ENCODE assay signal across 11 cellular contexts in the genomic region with DNA sequence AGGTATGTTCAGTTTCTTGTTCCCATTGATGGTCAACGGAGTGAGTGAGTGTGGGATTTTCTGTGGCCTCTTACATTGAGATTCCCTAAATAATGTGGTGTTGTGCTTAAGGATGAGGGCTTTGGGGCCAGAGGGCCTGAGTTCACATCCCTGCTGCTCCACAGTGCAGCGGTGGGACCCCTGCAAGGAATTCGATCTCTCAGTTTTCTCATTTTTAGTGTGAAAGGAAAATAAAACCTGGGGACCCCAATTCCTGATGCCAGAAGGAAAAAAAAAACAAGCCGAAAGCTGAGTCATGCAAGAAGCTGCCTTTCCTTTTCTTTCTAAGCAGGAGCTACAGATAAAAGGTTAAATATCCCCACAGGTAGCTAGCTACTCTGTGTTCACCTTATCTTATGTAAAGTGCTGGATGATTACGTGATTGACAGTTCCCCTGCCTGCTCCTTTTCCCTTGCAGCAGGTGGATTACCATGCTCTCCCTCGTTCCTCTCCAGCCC.
A peak's percentile ranks its signal among the peaks of the same experiment; 100 is the strongest.
DNase-seq lines count a peak whose midpoint lies in the region; ATAC-seq and TF ChIP-seq lines count a peak whose summit lies in the region.
"Had no signal": no experiment of that assay in that cellular context is flagged by ENCODE, and none has a peak within 500 bp of the region (broad histone marks: within the 10 kb centered on the region; RNA-seq: fewer than 3 reads in every experiment).

No MANE protein-coding gene starts in this region.

- H3K36me3 ChIP-seq in OCI-LY1 (ENCODE audit: insufficient read depth, low read length): no peaks in the 10 kb centered on the region
- no peaks in the 10 kb centered on the region for H3K36me3 ChIP-seq in endodermal cell (ENCODE audit: control insufficient read depth, insufficient read depth, low read length)
- H3K36me3 ChIP-seq: HAP-1 had no signal

- peaks cover 9% of the 10 kb centered on the region for H3K36me3 Mint-ChIP-seq in endodermal cell (ENCODE audit: low read depth)

- H3K4me3 ChIP-seq in OCI-LY1 (ENCODE audit: low read depth, low read length, poor library complexity, severe bottlenecking) (no peak overlapping the region), endodermal cell (ENCODE audit: low read length) (no peak overlapping the region), skeletal muscle cell (ENCODE audit: low read depth, low read length) (peak overlapping the region; percentile 8)
- H3K4me3 ChIP-seq: HAP-1, SJCRH30 had no signal

- H3K79me2 ChIP-seq in OCI-LY1 (ENCODE audit: insufficient read depth, low read length): no peaks in the 10 kb centered on the region

- H3K27ac ChIP-seq in OCI-LY1 (ENCODE audit: low read depth, low read length, poor library complexity, severe bottlenecking) (no peak overlapping the region), endodermal cell (ENCODE audit: low read depth, low read length) (no peak overlapping the region)
- H3K27ac ChIP-seq: SJCRH30 had no signal

- H3K27ac Mint-ChIP-seq in endodermal cell: peak overlapping the region; percentile 88
- H3K27ac Mint-ChIP-seq: activated naive CD4-positive, alpha-beta T cell treated with anti-CD3 and anti-CD28 coated beads for 36 hours had no signal

- peaks cover 8% of the 10 kb centered on the region for H3K4me1 ChIP-seq in OCI-LY1 (ENCODE audit: insufficient read depth, low read length, severe bottlenecking)
- H3K4me1 ChIP-seq in endodermal cell (ENCODE audit: control insufficient read depth, insufficient read depth, low read length): peaks cover 18% of the 10 kb centered on the region

- peaks cover 38% of the 10 kb centered on the region for H3K4me1 Mint-ChIP-seq in endodermal cell

- WGBS in endodermal cell (ENCODE audit: insufficient coverage in 1 of 2, insufficient read length in 1 of 2), 2 experiments: 22 to 50% methylated on average over 4 to 6 of the region's 6 CpGs

- peak; percentile 17 for ATAC-seq in GM18502 (IDR thresholded peaks at IDR 0.05; ENCODE audit: poor library complexity, unreplicated experiment)

- no peaks in the 10 kb centered on the region for H4K20me1 ChIP-seq in OCI-LY1 (ENCODE audit: insufficient read depth, low read length)

- no peaks in the 10 kb centered on the region for H3K9me3 Mint-ChIP-seq in endodermal cell
- H3K9me3 Mint-ChIP-seq: activated naive CD4-positive, alpha-beta T cell treated with anti-CD3 and anti-CD28 coated beads for 36 hours had no signal

- H3K27me3 ChIP-seq in OCI-LY1 (ENCODE audit: insufficient read depth, low read length) (no peaks in the 10 kb centered on the region; the same call in none of the 2 replicates), endodermal cell (ENCODE audit: control insufficient read depth, insufficient read depth, low read length, poor library complexity, severe bottlenecking) (peaks cover 14% of the 10 kb centered on the region)
- H3K27me3 ChIP-seq: SJCRH30 had no signal

- H3K4me2 ChIP-seq in OCI-LY1 (ENCODE audit: low read length): 0 out of 2 replicates have a peak overlapping the region, but pooled peaks have one; percentile 14

- no peak overlapping the region for H2AFZ ChIP-seq in OCI-LY1 (ENCODE audit: low read length)

- H3K4me3 Mint-ChIP-seq in endodermal cell: no peak overlapping the region
- H3K4me3 Mint-ChIP-seq: activated naive CD4-positive, alpha-beta T cell treated with anti-CD3 and anti-CD28 coated beads for 36 hours had no signal

- TF ChIP-seq CTCF in OCI-LY1 (IDR thresholded peaks at IDR 0.05; ENCODE audit: low read length) (no peak), endodermal cell (conservative IDR thresholded peaks at IDR 0.05) (no peak)

- no peaks in the 10 kb centered on the region for H3F3A ChIP-seq in OCI-LY1 (ENCODE audit: insufficient read depth, low read length)

- H3K9me3 ChIP-seq in OCI-LY1 (ENCODE audit: low read length) (no peaks in the 10 kb centered on the region), endodermal cell (ENCODE audit: control insufficient read depth, low read length) (no peaks in the 10 kb centered on the region)
- H3K9me3 ChIP-seq: HAP-1, SJCRH30 had no signal

- DNase-seq in endodermal cell (peak; percentile 59), skeletal muscle cell (ENCODE audit: low read depth) (no peak), NCI-H345 treated with DMSO at 0.1 percent for 48 hours (lab: John Stamatoyannopoulos, UW; ENCODE audit: unreplicated experiment) (no peak), dedifferentiated amniotic fluid mesenchymal stem cell (ENCODE audit: extremely low spot score) (no peak), GF-D8 (lab: John Stamatoyannopoulos, UW) (no peak), islet precursor cell (no peak)
- DNase-seq: activated naive CD4-positive, alpha-beta T cell treated with anti-CD3 and anti-CD28 coated beads for 36 hours had no signal

- H3K9me2 ChIP-seq in OCI-LY1 (ENCODE audit: low read depth, low read length): no peaks in the 10 kb centered on the region

- H3K27me3 Mint-ChIP-seq in endodermal cell (ENCODE audit: insufficient read depth): peaks cover 2% of the 10 kb centered on the region

- H3K9ac ChIP-seq in OCI-LY1 (ENCODE audit: low read length) (no peak overlapping the region), endodermal cell (ENCODE audit: extremely low read depth, low read length, poor library complexity, severe bottlenecking) (peak overlapping the region; percentile 28)
